In genomic region chr1:167442854-167443565, GRCh38 we compare ENCODE assay signal across 8 cellular contexts.
DNase-seq lines count a peak whose midpoint lies in the region; ATAC-seq and TF ChIP-seq lines count a peak whose summit lies in the region.

No MANE protein-coding gene starts in this region.

- H3K9me3 ChIP-seq in HEK293 (ENCODE audit: control insufficient read depth, insufficient read depth, low read depth, low read length), result no peaks in the 10 kb centered on the region

- H3K36me3 ChIP-seq in HEK293 (ENCODE audit: control insufficient read depth in 2 of 2, insufficient read depth in 1 of 2, low read length in 2 of 2), result no peaks in the 10 kb centered on the region

- H3K9me3 Mint-ChIP-seq in activated CD4-positive, alpha-beta T cell treated with anti-CD3 and anti-CD28 coated beads for 36 hours (ENCODE audit: low read depth), result no peaks in the 10 kb centered on the region
- no peaks in the 10 kb centered on the region for H3K9me3 Mint-ChIP-seq in activated naive CD8-positive, alpha-beta T cell treated with anti-CD3 and anti-CD28 coated beads for 36 hours
- no peaks in the 10 kb centered on the region for H3K9me3 Mint-ChIP-seq in natural killer cell treated with Interleukin-12 subunit alpha and Interleukin-12 subunit beta and Interleukin-15 and Interleukin-18, amount 100 ng/mL, for 72 hours

- H3K4me1 Mint-ChIP-seq in activated CD4-positive, alpha-beta T cell treated with anti-CD3 and anti-CD28 coated beads for 36 hours, result peaks cover 86% of the 10 kb centered on the region
- H3K4me1 Mint-ChIP-seq in activated naive CD8-positive, alpha-beta T cell treated with anti-CD3 and anti-CD28 coated beads for 36 hours, result peaks cover 79% of the 10 kb centered on the region
- H3K4me1 Mint-ChIP-seq in natural killer cell treated with Interleukin-12 subunit alpha and Interleukin-12 subunit beta and Interleukin-15 and Interleukin-18, amount 100 ng/mL, for 72 hours (ENCODE audit: low read depth in 2 of 2), result peaks cover 78 to 79% of the 10 kb centered on the region in 2 donors

- POLR2A ChIA-PET in activated CD4-positive, alpha-beta T cell treated with anti-CD3 and anti-CD28 coated beads for 36 hours (lab: Charles Lee), result interaction anchor here (1.2 kb wide), 1 partner anchor 13 kb away, joined by 4 read pairs; no protein-coding TSS in a partner anchor
- POLR2A ChIA-PET in HEK293 (lab: Yijun Ruan, JAX), result no interaction called here

- peak overlapping the region; percentile 68 for H3K27ac Mint-ChIP-seq in activated CD4-positive, alpha-beta T cell treated with anti-CD3 and anti-CD28 coated beads for 36 hours
- H3K27ac Mint-ChIP-seq in activated naive CD8-positive, alpha-beta T cell treated with anti-CD3 and anti-CD28 coated beads for 36 hours, result peak overlapping the region; percentile 62
- peak overlapping the region; percentile 82 to 85 for H3K27ac Mint-ChIP-seq in natural killer cell treated with Interleukin-12 subunit alpha and Interleukin-12 subunit beta and Interleukin-15 and Interleukin-18, amount 100 ng/mL, for 72 hours

- H3K36me3 Mint-ChIP-seq in activated CD4-positive, alpha-beta T cell treated with anti-CD3 and anti-CD28 coated beads for 36 hours (ENCODE audit: low read depth), result peaks cover 60% of the 10 kb centered on the region
- H3K36me3 Mint-ChIP-seq in activated naive CD8-positive, alpha-beta T cell treated with anti-CD3 and anti-CD28 coated beads for 36 hours, result peaks cover 59% of the 10 kb centered on the region
- peaks cover 8% of the 10 kb centered on the region for H3K36me3 Mint-ChIP-seq in natural killer cell treated with Interleukin-12 subunit alpha and Interleukin-12 subunit beta and Interleukin-15 and Interleukin-18, amount 100 ng/mL, for 72 hours

- H3K4me3 Mint-ChIP-seq in activated CD4-positive, alpha-beta T cell treated with anti-CD3 and anti-CD28 coated beads for 36 hours, result no peak overlapping the region
- H3K4me3 Mint-ChIP-seq in activated naive CD8-positive, alpha-beta T cell treated with anti-CD3 and anti-CD28 coated beads for 36 hours, result no peak overlapping the region
- no peak overlapping the region for H3K4me3 Mint-ChIP-seq in natural killer cell treated with Interleukin-12 subunit alpha and Interleukin-12 subunit beta and Interleukin-15 and Interleukin-18, amount 100 ng/mL, for 72 hours

- CTCF ChIA-PET in activated CD4-positive, alpha-beta T cell treated with anti-CD3 and anti-CD28 coated beads for 36 hours (lab: Charles Lee), result interaction anchor here (0.6 to 4.2 kb wide), 22 partner anchors 12 to 376 kb away, joined by 3 to 41 read pairs (median 4); partner anchors contain the start of gene CD247
- CTCF ChIA-PET in HEK293 (lab: Yijun Ruan, JAX), result interaction anchor here (0.5 to 5.6 kb wide), 20 partner anchors 8 to 469 kb away, joined by 3 to 41 read pairs (median 4); no protein-coding TSS in a partner anchor

- DNase-seq in activated CD4-positive, alpha-beta T cell treated with anti-CD3 and anti-CD28 coated beads for 36 hours, result no peak
- no peak for DNase-seq in activated CD4-positive, alpha-beta T cell treated with anti-CD3 and anti-CD28 coated beads, Interleukin-2, amount 50 U/mL, for 4 hours
- DNase-seq in activated naive CD8-positive, alpha-beta T cell treated with anti-CD3 and anti-CD28 coated beads for 36 hours, result no peak
- DNase-seq in natural killer cell treated with Interleukin-12 subunit alpha and Interleukin-12 subunit beta and Interleukin-15 and Interleukin-18, amount 100 ng/mL, for 72 hours (ENCODE audit: low spot score), result no peak
- DNase-seq in DMS153 treated with DMSO at 0.1 percent for 48 hours (lab: John Stamatoyannopoulos, UW; ENCODE audit: unreplicated experiment) (no peak), DMS53 (lab: John Stamatoyannopoulos, UW) (no peak)
- DNase-seq in stimulated activated CD4-positive, alpha-beta T cell treated with anti-CD3 and anti-CD28 coated beads, Interleukin-12 subunit alpha, Interleukin-12 subunit beta, amount 100 ng/mL, for 4 hours, result no peak

- no peak overlapping the region for H3K27ac ChIP-seq in HEK293 (ENCODE audit: extremely low read depth, low read depth, low read length)

- H3K4me3 ChIP-seq in HEK293 (ENCODE audit: low read depth, low read length), result no peak overlapping the region

- ATAC-seq in activated CD4-positive, alpha-beta T cell treated with anti-CD3 and anti-CD28 coated beads for 36 hours, result no peak
- ATAC-seq in natural killer cell treated with Interleukin-12 subunit alpha and Interleukin-12 subunit beta and Interleukin-15 and Interleukin-18, amount 100 ng/mL, for 72 hours, result no peak

- TF ChIP-seq CTCF in HEK293 (tag by site-specific recombination; IDR thresholded peaks at IDR 0.05), result no peak

- intact Hi-C loops in activated CD4-positive, alpha-beta T cell treated with anti-CD3 and anti-CD28 coated beads for 36 hours (cut with DNase I, micrococcal nuclease), result loop anchor here (1.0 to 5.0 kb wide), 5 partner anchors 41 to 377 kb away; no protein-coding TSS in a partner anchor

- H3K4me1 ChIP-seq in HEK293 (ENCODE audit: control insufficient read depth, insufficient read depth, low read length), result no peaks in the 10 kb centered on the region

- no peaks in the 10 kb centered on the region for H3K27me3 Mint-ChIP-seq in activated CD4-positive, alpha-beta T cell treated with anti-CD3 and anti-CD28 coated beads for 36 hours
- H3K27me3 Mint-ChIP-seq in activated naive CD8-positive, alpha-beta T cell treated with anti-CD3 and anti-CD28 coated beads for 36 hours, result no peaks in the 10 kb centered on the region
- H3K27me3 Mint-ChIP-seq in natural killer cell treated with Interleukin-12 subunit alpha and Interleukin-12 subunit beta and Interleukin-15 and Interleukin-18, amount 100 ng/mL, for 72 hours, result no peaks in the 10 kb centered on the region

TF ChIP-seq in HEK293, 187 proteins besides CTCF, POLR2A, EP300 and RAD21:
- TF ChIP-seq ZNF610 (tag by site-specific recombination; IDR thresholded peaks at IDR 0.05; ENCODE audit: borderline replicate concordance) (no peak), SCRT2 (tag by site-specific recombination; IDR thresholded peaks at IDR 0.05) (peak; percentile 68), SCRT1 (tag by site-specific recombination; IDR thresholded peaks at IDR 0.05; ENCODE audit: borderline replicate concordance) (peak; percentile 56; the same call in 1 of the 2 replicates), ZNF626 (tag by site-specific recombination; IDR thresholded peaks at IDR 0.05) (no peak), ZNF48 (tag by site-specific recombination; IDR thresholded peaks at IDR 0.05) (no peak)
TF ChIP-seq in HEK293: peak in this region for 2.
